ENCODE assay signal across 1 cellular context in the genomic region with DNA sequence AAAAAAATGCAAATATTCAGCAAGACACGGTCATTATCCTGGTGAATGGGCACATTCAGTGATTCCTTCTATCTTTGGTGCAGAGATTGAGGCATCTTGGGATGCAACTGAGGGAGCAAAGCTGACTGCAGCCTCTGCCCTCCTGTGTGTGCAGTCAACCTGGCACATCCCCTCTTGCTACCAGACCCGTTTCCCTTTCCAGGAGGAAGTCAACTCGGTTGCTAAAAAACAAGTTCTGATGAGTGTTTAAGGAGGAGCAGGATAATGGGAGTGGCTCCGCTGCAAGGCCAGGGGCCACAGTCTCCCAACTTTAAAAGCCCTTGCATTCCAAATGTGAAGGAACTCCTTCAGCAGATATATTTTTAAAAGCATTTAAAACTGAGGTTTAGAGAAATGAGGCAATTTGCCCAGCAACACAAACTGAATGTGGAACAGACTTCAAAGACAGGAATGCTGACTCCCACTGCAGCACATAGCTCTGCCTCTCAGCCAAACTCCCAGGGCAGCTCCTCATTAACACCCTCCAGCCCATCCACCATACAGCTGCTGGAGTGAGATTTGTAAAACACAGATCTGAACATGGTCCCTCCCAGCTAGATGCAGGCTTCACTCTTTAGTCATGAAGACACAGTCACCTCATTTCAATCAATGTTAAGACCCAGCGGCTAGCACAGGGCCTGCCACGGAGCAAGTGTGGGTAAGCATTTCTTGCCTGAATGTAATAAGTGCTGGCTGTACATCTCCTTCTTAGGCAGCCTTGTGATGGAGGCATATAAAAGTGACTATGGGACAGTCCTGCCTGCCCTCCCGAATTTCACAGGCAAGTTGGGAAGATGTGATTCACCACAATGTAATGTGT.
TF ChIP-seq lines count a peak whose summit lies in the region.

No MANE protein-coding gene starts in this region.

TF ChIP-seq in SK-N-SH treated with all-trans-retinoic acid at 6 μM for 48 hours, 23 proteins besides CTCF, POLR2A, EP300 and RAD21 (continued from another document):
- TF ChIP-seq, protein P1, sequence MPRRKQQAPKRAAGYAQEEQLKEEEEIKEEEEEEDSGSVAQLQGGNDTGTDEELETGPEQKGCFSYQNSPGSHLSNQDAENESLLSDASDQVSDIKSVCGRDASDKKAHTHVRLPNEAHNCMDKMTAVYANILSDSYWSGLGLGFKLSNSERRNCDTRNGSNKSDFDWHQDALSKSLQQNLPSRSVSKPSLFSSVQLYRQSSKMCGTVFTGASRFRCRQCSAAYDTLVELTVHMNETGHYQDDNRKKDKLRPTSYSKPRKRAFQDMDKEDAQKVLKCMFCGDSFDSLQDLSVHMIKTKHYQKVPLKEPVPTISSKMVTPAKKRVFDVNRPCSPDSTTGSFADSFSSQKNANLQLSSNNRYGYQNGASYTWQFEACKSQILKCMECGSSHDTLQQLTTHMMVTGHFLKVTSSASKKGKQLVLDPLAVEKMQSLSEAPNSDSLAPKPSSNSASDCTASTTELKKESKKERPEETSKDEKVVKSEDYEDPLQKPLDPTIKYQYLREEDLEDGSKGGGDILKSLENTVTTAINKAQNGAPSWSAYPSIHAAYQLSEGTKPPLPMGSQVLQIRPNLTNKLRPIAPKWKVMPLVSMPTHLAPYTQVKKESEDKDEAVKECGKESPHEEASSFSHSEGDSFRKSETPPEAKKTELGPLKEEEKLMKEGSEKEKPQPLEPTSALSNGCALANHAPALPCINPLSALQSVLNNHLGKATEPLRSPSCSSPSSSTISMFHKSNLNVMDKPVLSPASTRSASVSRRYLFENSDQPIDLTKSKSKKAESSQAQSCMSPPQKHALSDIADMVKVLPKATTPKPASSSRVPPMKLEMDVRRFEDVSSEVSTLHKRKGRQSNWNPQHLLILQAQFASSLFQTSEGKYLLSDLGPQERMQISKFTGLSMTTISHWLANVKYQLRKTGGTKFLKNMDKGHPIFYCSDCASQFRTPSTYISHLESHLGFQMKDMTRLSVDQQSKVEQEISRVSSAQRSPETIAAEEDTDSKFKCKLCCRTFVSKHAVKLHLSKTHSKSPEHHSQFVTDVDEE (CRISPR knock-in tag; IDR thresholded peaks at IDR 0.05) = no peak
- TF ChIP-seq, protein P2, sequence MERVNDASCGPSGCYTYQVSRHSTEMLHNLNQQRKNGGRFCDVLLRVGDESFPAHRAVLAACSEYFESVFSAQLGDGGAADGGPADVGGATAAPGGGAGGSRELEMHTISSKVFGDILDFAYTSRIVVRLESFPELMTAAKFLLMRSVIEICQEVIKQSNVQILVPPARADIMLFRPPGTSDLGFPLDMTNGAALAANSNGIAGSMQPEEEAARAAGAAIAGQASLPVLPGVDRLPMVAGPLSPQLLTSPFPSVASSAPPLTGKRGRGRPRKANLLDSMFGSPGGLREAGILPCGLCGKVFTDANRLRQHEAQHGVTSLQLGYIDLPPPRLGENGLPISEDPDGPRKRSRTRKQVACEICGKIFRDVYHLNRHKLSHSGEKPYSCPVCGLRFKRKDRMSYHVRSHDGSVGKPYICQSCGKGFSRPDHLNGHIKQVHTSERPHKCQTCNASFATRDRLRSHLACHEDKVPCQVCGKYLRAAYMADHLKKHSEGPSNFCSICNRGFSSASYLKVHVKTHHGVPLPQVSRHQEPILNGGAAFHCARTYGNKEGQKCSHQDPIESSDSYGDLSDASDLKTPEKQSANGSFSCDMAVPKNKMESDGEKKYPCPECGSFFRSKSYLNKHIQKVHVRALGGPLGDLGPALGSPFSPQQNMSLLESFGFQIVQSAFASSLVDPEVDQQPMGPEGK (CRISPR knock-in tag; IDR thresholded peaks at IDR 0.05; ENCODE audit: borderline replicate concordance) = no peak
- TF ChIP-seq, protein P3, sequence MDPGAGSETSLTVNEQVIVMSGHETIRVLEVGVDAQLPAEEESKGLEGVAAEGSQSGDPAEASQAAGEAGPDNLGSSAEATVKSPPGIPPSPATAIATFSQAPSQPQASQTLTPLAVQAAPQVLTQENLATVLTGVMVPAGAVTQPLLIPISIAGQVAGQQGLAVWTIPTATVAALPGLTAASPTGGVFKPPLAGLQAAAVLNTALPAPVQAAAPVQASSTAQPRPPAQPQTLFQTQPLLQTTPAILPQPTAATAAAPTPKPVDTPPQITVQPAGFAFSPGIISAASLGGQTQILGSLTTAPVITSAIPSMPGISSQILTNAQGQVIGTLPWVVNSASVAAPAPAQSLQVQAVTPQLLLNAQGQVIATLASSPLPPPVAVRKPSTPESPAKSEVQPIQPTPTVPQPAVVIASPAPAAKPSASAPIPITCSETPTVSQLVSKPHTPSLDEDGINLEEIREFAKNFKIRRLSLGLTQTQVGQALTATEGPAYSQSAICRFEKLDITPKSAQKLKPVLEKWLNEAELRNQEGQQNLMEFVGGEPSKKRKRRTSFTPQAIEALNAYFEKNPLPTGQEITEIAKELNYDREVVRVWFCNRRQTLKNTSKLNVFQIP (CRISPR knock-in tag; IDR thresholded peaks at IDR 0.05; ENCODE audit: borderline replicate concordance, low read depth) = no peak
